8 cellular contexts compared by ENCODE assay signal in genomic region chr4:142719854-142720541, GRCh38.
DNase-seq lines count a peak whose midpoint lies in the region; ATAC-seq, FAIRE-seq and TF ChIP-seq lines count a peak whose summit lies in the region.

No MANE protein-coding gene starts in this region.

- H3K36me3 ChIP-seq in BJ (ENCODE audit: control insufficient read depth, insufficient read depth, low read length) (no peaks in the 10 kb centered on the region), RWPE2 (ENCODE audit: low read depth) (no peaks in the 10 kb centered on the region)

- ATAC-seq in RWPE2 (ENCODE audit: low read depth) (peak; percentile 75), GM19035 (IDR thresholded peaks at IDR 0.05; ENCODE audit: unreplicated experiment) (no peak), GM19397 (IDR thresholded peaks at IDR 0.05; ENCODE audit: unreplicated experiment) (no peak)
- ATAC-seq in stimulated activated naive B cell treated with anti-CD40 and anti-IgM and Interleukin-4, amounts not matched to agents 10 μg/mL and 1 μg/mL and 100 μg/mL, for 72 hours (replicated peaks) = no peak

- H3K27me3 Mint-ChIP-seq in Calu3 (ENCODE audit: unreplicated experiment) = no peaks in the 10 kb centered on the region
- no peaks in the 10 kb centered on the region for H3K27me3 Mint-ChIP-seq in stimulated activated naive B cell treated with anti-CD40 and anti-IgM and Interleukin-4, amounts not matched to agents 10 μg/mL and 1 μg/mL and 100 μg/mL, for 72 hours

- H3K27ac Mint-ChIP-seq in Calu3 (ENCODE audit: unreplicated experiment) = no peak overlapping the region
- no peak overlapping the region for H3K27ac Mint-ChIP-seq in stimulated activated naive B cell treated with anti-CD40 and anti-IgM and Interleukin-4, amounts not matched to agents 10 μg/mL and 1 μg/mL and 100 μg/mL, for 72 hours

- H3K27me3 ChIP-seq in BJ (ENCODE audit: control insufficient read depth, insufficient read depth, low read length) = no peaks in the 10 kb centered on the region
- no peaks in the 10 kb centered on the region for H3K27me3 ChIP-seq in RWPE2 (ENCODE audit: insufficient read depth, poor library complexity, severe bottlenecking)

- POLR2A ChIA-PET in BJ (lab: Charles Lee) = interaction anchor here (0.5 kb wide), 1 partner anchor 345 kb away, joined by 9 read pairs; no protein-coding TSS in a partner anchor

- H3K4me1 Mint-ChIP-seq in Calu3 (ENCODE audit: low read depth, unreplicated experiment) = peaks cover 15% of the 10 kb centered on the region
- no peaks in the 10 kb centered on the region for H3K4me1 Mint-ChIP-seq in stimulated activated naive B cell treated with anti-CD40 and anti-IgM and Interleukin-4, amounts not matched to agents 10 μg/mL and 1 μg/mL and 100 μg/mL, for 72 hours

- peaks cover 31% of the 10 kb centered on the region for H3K4me1 ChIP-seq in RWPE2 (ENCODE audit: insufficient read depth, poor library complexity, severe bottlenecking)

- no peak overlapping the region for H3K4me3 Mint-ChIP-seq in Calu3 (ENCODE audit: low read depth, unreplicated experiment)
- H3K4me3 Mint-ChIP-seq in stimulated activated naive B cell treated with anti-CD40 and anti-IgM and Interleukin-4, amounts not matched to agents 10 μg/mL and 1 μg/mL and 100 μg/mL, for 72 hours = no peak overlapping the region

- H3K9me3 ChIP-seq in RWPE2 (ENCODE audit: severe bottlenecking) = no peaks in the 10 kb centered on the region

- FAIRE-seq in GM12892 (lab: Jason Lieb, UNC) = no peak

- BruUV-seq in Calu3 (replicated peaks; lab: Mats Ljungman, UMichigan) = no TSS peak

- TF ChIP-seq CTCF in BJ (IDR thresholded peaks at IDR 0.05; ENCODE audit: insufficient read depth, low read depth, low read length) (peak; percentile 54), RWPE2 (IDR thresholded peaks at IDR 0.05; ENCODE audit: poor library complexity, severe bottlenecking) (peak; percentile 89), Calu3 (IDR thresholded peaks at IDR 0.05; ENCODE audit: unreplicated experiment) (no peak)

- intact Hi-C loops in Calu3 (cut with micrococcal nuclease; ENCODE audit: unreplicated experiment) = loop anchor here (1.0 to 10.0 kb wide), 6 partner anchors 105 to 368 kb away; partner anchors contain the start of gene INPP4B

- peak overlapping the region; percentile 81 for H3K27ac ChIP-seq in RWPE2 (ENCODE audit: poor library complexity, severe bottlenecking)

- no peaks in the 10 kb centered on the region for H3K36me3 Mint-ChIP-seq in Calu3 (ENCODE audit: insufficient read depth, unreplicated experiment)
- H3K36me3 Mint-ChIP-seq in stimulated activated naive B cell treated with anti-CD40 and anti-IgM and Interleukin-4, amounts not matched to agents 10 μg/mL and 1 μg/mL and 100 μg/mL, for 72 hours = no peaks in the 10 kb centered on the region

- CTCF ChIA-PET in BJ (lab: Yijun Ruan, JAX) = interaction anchor here (0.7 to 1.1 kb wide), 4 partner anchors 8 to 537 kb away, joined by 3 to 5 read pairs (median 3); no protein-coding TSS in a partner anchor
- CTCF ChIA-PET in Calu3 (lab: Charles Lee) = interaction anchor here (0.5 to 1.2 kb wide), 8 partner anchors 97 to 576 kb away, joined by 3 to 8 read pairs (median 4); no protein-coding TSS in a partner anchor

- no peak for TF ChIP-seq POLR2A in GM12892 (IDR thresholded peaks at IDR 0.05; ENCODE audit: low read depth, low read length)

- no peaks in the 10 kb centered on the region for H3K9me3 Mint-ChIP-seq in Calu3 (ENCODE audit: low read depth, unreplicated experiment)
- no peaks in the 10 kb centered on the region for H3K9me3 Mint-ChIP-seq in stimulated activated naive B cell treated with anti-CD40 and anti-IgM and Interleukin-4, amounts not matched to agents 10 μg/mL and 1 μg/mL and 100 μg/mL, for 72 hours

- no peak overlapping the region for H3K4me3 ChIP-seq in BJ (ENCODE audit: low read depth, low read length)
- H3K4me3 ChIP-seq in RWPE2 (ENCODE audit: severe bottlenecking) = no peak overlapping the region

- DNase-seq in BJ (ENCODE audit: low read depth) = no peak
- peak; percentile 1 for DNase-seq in GM12892 (ENCODE audit: insufficient read length)
- DNase-seq in RWPE2 (ENCODE audit: low spot score) = no peak
- DNase-seq in foreskin melanocyte = peak; percentile 16
- no peak for DNase-seq in Calu3
- no peak for DNase-seq in stimulated activated naive B cell treated with anti-CD40 and anti-IgM and Interleukin-4, amounts not matched to agents 10 μg/mL and 1 μg/mL and 100 μg/mL, for 72 hours

Comparison
In these comparisons a context has a peak if more than half of its experiments do, and no peak if none do; other contexts are left out.
1. DNase-seq: peak in GM12892 (single experiment) and foreskin melanocyte (single experiment); none in BJ (single experiment), RWPE2 (single experiment), Calu3 (single experiment) and stimulated activated naive B cell treated with anti-CD40 and anti-IgM and Interleukin-4, amounts not matched to agents 10 μg/mL and 1 μg/mL and 100 μg/mL, for 72 hours (single experiment).